Comparison of ENCODE assay signal across 15 cellular contexts in the genomic region with DNA sequence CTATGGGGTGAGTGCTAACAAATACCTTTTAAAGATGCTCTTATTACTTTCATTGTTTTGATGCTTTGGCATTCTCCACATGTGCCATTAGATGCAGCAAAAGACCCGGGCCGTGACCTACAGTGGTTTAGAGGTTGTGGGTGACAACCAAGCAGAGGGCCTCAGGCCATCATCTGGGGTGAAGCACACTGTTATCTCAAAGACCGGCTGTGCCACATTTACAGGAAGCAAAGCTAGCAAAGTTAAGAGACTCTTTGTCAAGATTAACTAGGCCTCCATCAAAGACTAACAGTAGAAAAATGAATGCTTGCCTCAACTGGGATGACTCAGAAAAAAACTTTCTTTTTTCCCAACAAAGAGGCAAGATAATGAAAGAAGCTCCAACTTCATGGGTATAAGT.
DNase-seq lines count a peak whose midpoint lies in the region; ATAC-seq and TF ChIP-seq lines count a peak whose summit lies in the region.
"Had no signal": no experiment of that assay in that cellular context is flagged by ENCODE, and none has a peak within 500 bp of the region (broad histone marks: within the 10 kb centered on the region; RNA-seq: fewer than 3 reads in every experiment).

No MANE protein-coding gene starts in this region.

- 86 to 92% (median 87%) methylated on average over 3 of the region's 3 CpGs for WGBS in psoas muscle, 3 donors

- H3K4me1 ChIP-seq in GM23338 (ENCODE audit: insufficient read depth) = no peaks in the 10 kb centered on the region
- H3K4me1 ChIP-seq in adipocyte (ENCODE audit: control insufficient read depth, insufficient read depth, low read length) = no peaks in the 10 kb centered on the region
- H3K4me1 ChIP-seq in psoas muscle = no peaks in the 10 kb centered on the region

- no peak for DNase-seq in GM23338 (ENCODE audit: low spot score)
- peak; percentile 96 for DNase-seq in OCI-M1 (lab: John Stamatoyannopoulos, UW)
- DNase-seq in adipocyte (ENCODE audit: low read depth) = peak; percentile 26
- no peak for DNase-seq in RKO (ENCODE audit: low spot score)
- DNase-seq in psoas muscle = no peak
- no peak for DNase-seq in GM20000 (ENCODE audit: low spot score)
- DNase-seq: DMS53, GOT3, Karpas-422, NCI-H187 treated with DMSO at 0.1 percent for 48 hours, NCI-H2171, SK-N-SH had no signal

- intact Hi-C loops in psoas muscle (cut with DNase I) = no loop called here

- H3K4me3 Mint-ChIP-seq in GM23338 = no peak overlapping the region

- H3K4me1 Mint-ChIP-seq in GM23338 = no peaks in the 10 kb centered on the region

- H3K36me3 Mint-ChIP-seq in GM23338 (ENCODE audit: low read depth) = no peaks in the 10 kb centered on the region

- peak overlapping the region; percentile 40; the same call in 1 of the 2 replicates for H2AFZ ChIP-seq in GM23338

- no peaks in the 10 kb centered on the region for H3K9me3 Mint-ChIP-seq in GM23338

- H3F3A ChIP-seq in GM23338 (replicated peaks; ENCODE audit: low read depth) = no peaks in the 10 kb centered on the region

- no peaks in the 10 kb centered on the region for H3K36me3 ChIP-seq in GM23338 (ENCODE audit: insufficient read depth)
- no peaks in the 10 kb centered on the region for H3K36me3 ChIP-seq in adipocyte (ENCODE audit: control insufficient read depth, insufficient read depth, low read length, severe bottlenecking)
- H3K36me3 ChIP-seq in psoas muscle (ENCODE audit: insufficient read depth in 1 of 2, low read depth in 1 of 2) = no peaks in the 10 kb centered on the region
- H3K36me3 ChIP-seq: BLaER1 had no signal

- ATAC-seq in GM23338 (no peak), psoas muscle (no peak), HG03565 (IDR thresholded peaks at IDR 0.05; ENCODE audit: unreplicated experiment) (no peak)
- ATAC-seq: HepG2 had no signal

- no peak overlapping the region for H3K9ac ChIP-seq in adipocyte (ENCODE audit: low read length)
- H3K9ac ChIP-seq: BLaER1, SK-N-SH had no signal

- no peaks in the 10 kb centered on the region for H3K27me3 ChIP-seq in GM23338 (ENCODE audit: insufficient read depth)
- H3K27me3 ChIP-seq in adipocyte (replicated peaks; ENCODE audit: control insufficient read depth, insufficient read depth, low read length) = no peaks in the 10 kb centered on the region
- H3K27me3 ChIP-seq in psoas muscle (ENCODE audit: insufficient read depth in 3 of 3, low read length in 2 of 3) = no peaks in the 10 kb centered on the region
- H3K27me3 ChIP-seq: BLaER1 had no signal

- H3K4me3 ChIP-seq in GM23338 = no peak overlapping the region
- no peak overlapping the region for H3K4me3 ChIP-seq in adipocyte (ENCODE audit: low read length)
- no peak overlapping the region for H3K4me3 ChIP-seq in psoas muscle
- H3K4me3 ChIP-seq: BLaER1 had no signal

- H3K9me2 ChIP-seq in GM23338 (ENCODE audit: insufficient read depth) = no peaks in the 10 kb centered on the region
- H3K9me2 ChIP-seq: SK-N-SH had no signal

- TF ChIP-seq CTCF in GM23338 (conservative IDR thresholded peaks at IDR 0.05; ENCODE audit: low read depth in 2 of 2) = no peak
- TF ChIP-seq CTCF in psoas muscle (IDR thresholded peaks at IDR 0.05) = no peak
- no peak for TF ChIP-seq CTCF in GM20000 (IDR thresholded peaks at IDR 0.05; ENCODE audit: extremely low read depth, missing control alignments)

- H3K27ac ChIP-seq in GM23338 (ENCODE audit: low read depth) (no peak overlapping the region), psoas muscle (no peak overlapping the region)
- H3K27ac ChIP-seq: BLaER1 had no signal

- no peak overlapping the region for H3K27ac Mint-ChIP-seq in GM23338

- no peak overlapping the region for H3K4me2 ChIP-seq in GM23338
- H3K4me2 ChIP-seq: BLaER1, SK-N-SH had no signal

- H3K79me2 ChIP-seq in GM23338 (replicated peaks; ENCODE audit: insufficient read depth) = no peaks in the 10 kb centered on the region

- no peaks in the 10 kb centered on the region for H4K20me1 ChIP-seq in GM23338 (replicated peaks; ENCODE audit: insufficient read depth)
- H4K20me1 ChIP-seq: BLaER1 had no signal

- no peaks in the 10 kb centered on the region for H3K27me3 Mint-ChIP-seq in GM23338 (ENCODE audit: insufficient read depth, low read depth, poor library complexity)

- H3K9me3 ChIP-seq in adipocyte (ENCODE audit: control insufficient read depth, low read length) = no peaks in the 10 kb centered on the region
- H3K9me3 ChIP-seq in psoas muscle = no peaks in the 10 kb centered on the region
- H3K9me3 ChIP-seq: BLaER1, SK-N-SH had no signal

TF ChIP-seq in GM23338, 12 proteins besides CTCF, POLR2A, EP300 and RAD21:
- TF ChIP-seq ZNF114 (CRISPR knock-in tag; IDR thresholded peaks at IDR 0.05) = no peak
- no peak for TF ChIP-seq JUNB (IDR thresholded peaks at IDR 0.05; ENCODE audit: unreplicated experiment)
- no peak for TF ChIP-seq CREB1 (CRISPR knock-in tag; IDR thresholded peaks at IDR 0.05; ENCODE audit: low read depth)

Comparison
In these comparisons a context has a peak if more than half of its experiments do, and no peak if none do; other contexts are left out.
1. DNase-seq: peak in OCI-M1 (single experiment) and adipocyte (single experiment); none in GM23338 (single experiment), RKO (single experiment), psoas muscle (0 of 2) and GM20000 (single experiment).